Comparison of ENCODE assay signal across 19 cellular contexts in genomic region chr2:200365209-200365608, GRCh38. TPM values are rescaled to one million over a fixed set of nuclear protein-coding genes. Genes with fewer than 3 reads are reported as not detected.
DNase-seq lines count a peak whose midpoint lies in the region; ATAC-seq and TF ChIP-seq lines count a peak whose summit lies in the region.
"Had no signal": no experiment of that assay in that cellular context is flagged by ENCODE, and none has a peak within 500 bp of the region (broad histone marks: within the 10 kb centered on the region; RNA-seq: fewer than 3 reads in every experiment).

No MANE protein-coding gene starts in this region.

- H3K27ac Mint-ChIP-seq in HFFc6 (peak overlapping the region; percentile 2; the same call in 1 of the 2 replicates), WTC11 (peak overlapping the region; percentile 79; the same call in 1 of the 2 replicates)
- H3K27ac Mint-ChIP-seq: CD4-positive, alpha-beta T cell had no signal

- H3K27me3 ChIP-seq in sigmoid colon, result no peaks in the 10 kb centered on the region

- no peak for TF ChIP-seq CTCF in HFFc6 (IDR thresholded peaks at IDR 0.05)
- TF ChIP-seq CTCF in WTC11 (IDR thresholded peaks at IDR 0.05), result no peak
- TF ChIP-seq CTCF in sigmoid colon (IDR thresholded peaks at IDR 0.05), result no peak
- TF ChIP-seq CTCF in RWPE1 (conservative IDR thresholded peaks at IDR 0.05; ENCODE audit: low read depth), result no peak

- no peak for TF ChIP-seq EP300 in sigmoid colon (IDR thresholded peaks at IDR 0.05)

- TF ChIP-seq POLR2A in sigmoid colon (IDR thresholded peaks at IDR 0.05), result no peak

- H3K27me3 Mint-ChIP-seq in HFFc6 (ENCODE audit: insufficient read depth), result no peaks in the 10 kb centered on the region
- H3K27me3 Mint-ChIP-seq in WTC11 (ENCODE audit: low read depth), result no peaks in the 10 kb centered on the region
- H3K27me3 Mint-ChIP-seq: CD4-positive, alpha-beta T cell had no signal

- H3K9me3 Mint-ChIP-seq in HFFc6, result no peaks in the 10 kb centered on the region
- H3K9me3 Mint-ChIP-seq in WTC11, result no peaks in the 10 kb centered on the region
- H3K9me3 Mint-ChIP-seq: CD4-positive, alpha-beta T cell had no signal

- 79 to 92% methylated on average over 3 of the region's 3 CpGs for WGBS in sigmoid colon, 2 donors

- H3K9me3 ChIP-seq in sigmoid colon, result no peaks in the 10 kb centered on the region
- H3K9me3 ChIP-seq: A549 had no signal

- no peak for ATAC-seq in WTC11
- ATAC-seq in HG02759 (IDR thresholded peaks at IDR 0.05; ENCODE audit: unreplicated experiment), result no peak
- ATAC-seq: GM12878 had no signal

- DNase-seq in HFFc6 (no peak), WTC11 (ENCODE audit: low spot score) (no peak), myocyte (ENCODE audit: low read depth) (peak; percentile 79), sigmoid colon (no peak), RWPE1 (ENCODE audit: low spot score) (no peak), NCI-H1694 (lab: John Stamatoyannopoulos, UW) (no peak)
- DNase-seq: CD4-positive, alpha-beta T cell; DMS153; NCI-H1417; NCI-H1930; NCI-H345; NCI-H526; NK-92 treated with Interleukin-12 subunit alpha and Interleukin-12 subunit beta, amount 100 ng/mL, for 24 hours; Right ventricle myocardium superior had no signal

- intact Hi-C loops in sigmoid colon (cut with DNase I), result no loop called here

- POLR2A ChIA-PET in WTC11 (lab: Charles Lee) (no interaction called here), RWPE1 (lab: Yijun Ruan, JAX; ENCODE audit: low non-redundant PET) (no interaction called here)

- H3K4me3 ChIP-seq in sigmoid colon, result no peak overlapping the region
- H3K4me3 ChIP-seq: A549, GM12878, SK-N-MC had no signal

- H3K36me3 Mint-ChIP-seq in HFFc6 (ENCODE audit: low read depth) (peaks cover 22% of the 10 kb centered on the region), WTC11 (no peaks in the 10 kb centered on the region; the same call in 1 of the 2 replicates)

- peaks cover 59% of the 10 kb centered on the region for H3K4me1 Mint-ChIP-seq in HFFc6 (ENCODE audit: low read depth)
- H3K4me1 Mint-ChIP-seq in WTC11, result peaks cover 85% of the 10 kb centered on the region

- CTCF ChIA-PET in WTC11 (lab: Charles Lee), result no interaction called here
- CTCF ChIA-PET in RWPE1 (lab: Yijun Ruan, JAX), result no interaction called here

- H3K27ac ChIP-seq in sigmoid colon (peak overlapping the region in 3 of 4 donors; percentile 9 to 67 (median 66)), RWPE1 (no peak overlapping the region)
- H3K27ac ChIP-seq: A549, KMS-11, SK-N-MC had no signal

- H3K4me1 ChIP-seq in sigmoid colon, result peaks cover 0 to 51% (median 33%) of the 10 kb centered on the region in 4 donors

- H3K4me3 Mint-ChIP-seq in HFFc6 (no peak overlapping the region), WTC11 (no peak overlapping the region)
- H3K4me3 Mint-ChIP-seq: CD4-positive, alpha-beta T cell had no signal

- no peaks in the 10 kb centered on the region for H3K36me3 ChIP-seq in sigmoid colon

TF ChIP-seq in WTC11, 78 proteins besides CTCF, POLR2A, EP300 and RAD21:
- TF ChIP-seq NR3C1 (CRISPR knock-in tag; conservative IDR thresholded peaks at IDR 0.05; ENCODE audit: low read depth) (no peak), ERG (CRISPR knock-in tag; IDR thresholded peaks at IDR 0.05) (no peak), NR2C2 (CRISPR knock-in tag; IDR thresholded peaks at IDR 0.05) (no peak), ZNF671 (CRISPR knock-in tag; IDR thresholded peaks at IDR 0.05) (no peak), MXD4 (CRISPR knock-in tag; IDR thresholded peaks at IDR 0.05; ENCODE audit: borderline replicate concordance) (no peak), ZNF232 (CRISPR knock-in tag; IDR thresholded peaks at IDR 0.05) (no peak), CDX4 (CRISPR knock-in tag; IDR thresholded peaks at IDR 0.05; ENCODE audit: borderline replicate concordance) (no peak), FOXP1 (CRISPR knock-in tag; IDR thresholded peaks at IDR 0.05; ENCODE audit: borderline replicate concordance) (no peak)
- TF ChIP-seq, protein P1, sequence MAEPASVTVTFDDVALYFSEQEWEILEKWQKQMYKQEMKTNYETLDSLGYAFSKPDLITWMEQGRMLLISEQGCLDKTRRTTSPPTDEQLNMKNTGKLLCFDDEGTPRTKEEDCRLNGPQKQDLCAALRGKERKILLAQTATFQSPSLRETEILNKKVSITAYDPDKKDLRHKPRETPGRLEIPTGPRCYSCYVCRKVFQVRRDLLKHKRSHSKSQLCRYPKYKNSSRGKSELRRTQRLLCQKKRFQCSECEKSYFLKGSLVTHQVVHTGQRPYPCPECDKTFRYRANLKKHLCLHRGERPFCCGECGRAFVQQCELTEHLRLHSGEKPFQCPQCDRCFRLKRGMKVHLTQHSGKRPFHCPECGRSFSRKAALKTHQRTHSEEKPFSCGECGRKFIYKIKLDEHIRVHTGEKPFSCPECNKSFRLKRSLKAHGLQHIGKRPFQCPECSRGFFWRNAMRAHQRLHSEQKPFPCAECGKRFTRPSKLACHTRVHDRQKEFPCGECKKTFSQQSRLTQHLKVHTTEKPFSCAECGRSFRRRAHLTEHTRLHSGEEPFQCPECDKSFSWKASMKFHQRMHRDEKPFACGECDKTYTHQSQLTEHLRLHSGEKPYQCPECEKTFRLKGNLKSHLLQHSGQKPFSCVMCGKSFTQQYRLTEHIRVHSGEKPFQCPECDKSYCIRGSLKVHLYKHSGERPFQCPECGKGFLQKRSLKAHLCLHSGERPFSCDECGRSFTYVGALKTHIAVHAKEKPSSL (CRISPR knock-in tag; conservative IDR thresholded peaks at IDR 0.05), result no peak
- TF ChIP-seq, protein P2, sequence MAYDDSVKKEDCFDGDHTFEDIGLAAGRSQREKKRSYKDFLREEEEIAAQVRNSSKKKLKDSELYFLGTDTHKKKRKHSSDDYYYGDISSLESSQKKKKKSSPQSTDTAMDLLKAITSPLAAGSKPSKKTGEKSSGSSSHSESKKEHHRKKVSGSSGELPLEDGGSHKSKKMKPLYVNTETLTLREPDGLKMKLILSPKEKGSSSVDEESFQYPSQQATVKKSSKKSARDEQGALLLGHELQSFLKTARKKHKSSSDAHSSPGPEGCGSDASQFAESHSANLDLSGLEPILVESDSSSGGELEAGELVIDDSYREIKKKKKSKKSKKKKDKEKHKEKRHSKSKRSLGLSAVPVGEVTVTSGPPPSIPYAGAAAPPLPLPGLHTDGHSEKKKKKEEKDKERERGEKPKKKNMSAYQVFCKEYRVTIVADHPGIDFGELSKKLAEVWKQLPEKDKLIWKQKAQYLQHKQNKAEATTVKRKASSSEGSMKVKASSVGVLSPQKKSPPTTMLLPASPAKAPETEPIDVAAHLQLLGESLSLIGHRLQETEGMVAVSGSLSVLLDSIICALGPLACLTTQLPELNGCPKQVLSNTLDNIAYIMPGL (CRISPR knock-in tag; IDR thresholded peaks at IDR 0.05), result no peak

RNA-seq across cellular contexts. Expression of gene SPATS2L, which starts 58.7 kb away (rescaled TPM):
- total RNA-seq in HFFc6 (2021; fragmentation: NEBNext Ultra II Directional; extraction: Animal tissue kit (Norgen Biotek cat#: 25700)), result 100 to 1,000 TPM; 146 to 205 (median 198) TPM
- total RNA-seq in WTC11 (2021) (103 to 112 TPM (median 111 TPM) in 3 replicates), myocyte (491 and 570 TPM in 2 replicates), sigmoid colon (100 to 1,000 TPM in 2 of 4 donors, 10 to 100 TPM in 2; 63.5 to 153 (median 89.0) TPM)
- 166 TPM for polyA plus RNA-seq in myocyte (2012)
- 100 to 1,000 TPM; 103 to 305 (median 167) TPM for polyA plus RNA-seq in sigmoid colon
